ENCODE assay signal across 24 cellular contexts in genomic region chr1:93594603-93594880, GRCh38.
DNase-seq lines count a peak whose midpoint lies in the region; ATAC-seq and TF ChIP-seq lines count a peak whose summit lies in the region.
"Had no signal": no experiment of that assay in that cellular context is flagged by ENCODE, and none has a peak within 500 bp of the region (broad histone marks: within the 10 kb centered on the region; RNA-seq: fewer than 3 reads in every experiment).

No MANE protein-coding gene starts in this region.

- H3K9me3 Mint-ChIP-seq in memory B cell = no peaks in the 10 kb centered on the region
- no peaks in the 10 kb centered on the region for H3K9me3 Mint-ChIP-seq in activated T-cell treated with anti-CD3 and anti-CD28 coated beads, Interleukin-2, amount 50 U/mL, for 4 hours
- H3K9me3 Mint-ChIP-seq: activated naive CD4-positive, alpha-beta T cell treated with anti-CD3 and anti-CD28 coated beads, Interleukin-2, amount 10 ng/mL, durations not matched to agents 7 days and 5 days; activated T-cell treated with anti-CD3 and anti-CD28 coated beads, Interleukin-2, amount 50 U/mL, for 24 hours; IgD-negative memory B cell; T-helper 2 cell treated with Interferon-gamma antibody and Interleukin-4, amounts not matched to agents 5 μg/mL and 100 μg/mL, for 36 hours had no signal

- H3K4me1 ChIP-seq in NT2/D1 (ENCODE audit: insufficient read depth, insufficient read length) (peaks cover 25% of the 10 kb centered on the region), mammary epithelial cell (ENCODE audit: insufficient read depth, low read length) (peaks cover 83% of the 10 kb centered on the region), subcutaneous abdominal adipose tissue (ENCODE audit: control insufficient read depth in 5 of 5, insufficient read depth in 5 of 5, low read length in 5 of 5) (peaks cover 8 to 77% (median 66%) of the 10 kb centered on the region in 5 donors)

- no peak overlapping the region for H3K4me3 ChIP-seq in NT2/D1 (ENCODE audit: insufficient read length, low read depth)
- no peak overlapping the region for H3K4me3 ChIP-seq in mammary epithelial cell (replicated peaks in 1 of 3; ENCODE audit: insufficient read depth in 1 of 3, low read depth in 2 of 3, low read length in 3 of 3)
- no peak overlapping the region for H3K4me3 ChIP-seq in subcutaneous abdominal adipose tissue (ENCODE audit: low read depth in 1 of 5, low read length in 5 of 5)
- H3K4me3 ChIP-seq: gastroesophageal sphincter, SK-N-MC, tibial nerve had no signal

- H4K20me1 ChIP-seq in mammary epithelial cell (ENCODE audit: insufficient read depth, low read length) = peaks cover 19% of the 10 kb centered on the region

- peak overlapping the region; percentile 28 for H3K4me2 ChIP-seq in mammary epithelial cell (ENCODE audit: insufficient read depth, low read depth, low read length)

- intact Hi-C loops in mammary epithelial cell (cut with micrococcal nuclease) = no loop called here

- no peak for ATAC-seq in memory B cell (ENCODE audit: low read depth)
- no peak for ATAC-seq in activated T-cell treated with anti-CD3 and anti-CD28 coated beads, Interleukin-2, amount 50 U/mL, for 4 hours
- ATAC-seq: activated CD8-positive, alpha-beta T cell treated with anti-CD3 and anti-CD28 coated beads, Interleukin-2, amount 10 ng/mL, durations not matched to agents 7 days and 5 days; gastroesophageal sphincter; left colon; Panc1 had no signal

- peak overlapping the region; percentile 76 for H3K27ac ChIP-seq in mammary epithelial cell (ENCODE audit: insufficient read depth, low read depth, low read length)
- H3K27ac ChIP-seq in subcutaneous abdominal adipose tissue (ENCODE audit: low read depth, low read length) = peak overlapping the region; percentile 74
- H3K27ac ChIP-seq: SK-N-MC had no signal

- no peak for DNase-seq in NT2/D1 (ENCODE audit: low read depth, low spot score)
- DNase-seq in mammary epithelial cell = no peak
- no peak for DNase-seq in memory B cell (ENCODE audit: low spot score in 2 of 2)
- DNase-seq in activated CD4-positive, CD25-positive, alpha-beta regulatory T cell treated with anti-CD3 and anti-CD28 coated beads, Interleukin-2, amount 50 U/mL, for 72 hours = no peak
- DNase-seq in activated T-cell treated with anti-CD3 and anti-CD28 coated beads, Interleukin-2, amount 50 U/mL, for 4 hours = no peak
- DNase-seq in GM20000 (ENCODE audit: low spot score) = no peak
- DNase-seq: activated CD4-positive, CD25-positive, alpha-beta regulatory T cell; activated CD8-positive, alpha-beta T cell treated with anti-CD3 and anti-CD28 coated beads, Interleukin-2, amount 10 ng/mL, durations not matched to agents 7 days and 5 days; activated naive CD4-positive, alpha-beta T cell treated with anti-CD3 and anti-CD28 coated beads, Interleukin-2, amount 10 ng/mL, durations not matched to agents 7 days and 5 days; activated T-cell treated with anti-CD3 and anti-CD28 coated beads, Interleukin-2, amount 50 U/mL, for 24 hours; H7; left colon; MM.1S; NCI-H1436 treated with DMSO at 0.1 percent for 48 hours; NCI-H2171 treated with DMSO at 0.1 percent for 48 hours; retina; stimulated activated naive CD4-positive, alpha-beta T cell treated with Interleukin-2 at 50 U/mL for 16 hours had no signal

- no peaks in the 10 kb centered on the region for H3K27me3 Mint-ChIP-seq in memory B cell
- H3K27me3 Mint-ChIP-seq in activated T-cell treated with anti-CD3 and anti-CD28 coated beads, Interleukin-2, amount 50 U/mL, for 4 hours (ENCODE audit: low read depth) = no peaks in the 10 kb centered on the region
- H3K27me3 Mint-ChIP-seq: IgD-negative memory B cell had no signal

- no peaks in the 10 kb centered on the region for H3K27me3 ChIP-seq in NT2/D1 (ENCODE audit: insufficient read depth, insufficient read length)
- no peaks in the 10 kb centered on the region for H3K27me3 ChIP-seq in mammary epithelial cell (ENCODE audit: insufficient read depth, low read length)
- no peaks in the 10 kb centered on the region for H3K27me3 ChIP-seq in subcutaneous abdominal adipose tissue (ENCODE audit: control insufficient read depth in 5 of 5, insufficient read depth in 4 of 5, low read length in 5 of 5)
- H3K27me3 ChIP-seq: gastroesophageal sphincter, tibial nerve had no signal

- H3K36me3 Mint-ChIP-seq in memory B cell = peaks cover 4% of the 10 kb centered on the region
- H3K36me3 Mint-ChIP-seq in activated T-cell treated with anti-CD3 and anti-CD28 coated beads, Interleukin-2, amount 50 U/mL, for 4 hours (ENCODE audit: insufficient read depth) = no peaks in the 10 kb centered on the region
- H3K36me3 Mint-ChIP-seq: activated naive CD4-positive, alpha-beta T cell treated with anti-CD3 and anti-CD28 coated beads, Interleukin-2, amount 10 ng/mL, durations not matched to agents 7 days and 5 days had no signal

- H3K36me3 ChIP-seq in NT2/D1 (ENCODE audit: insufficient read depth, insufficient read length, low read length) = peaks cover 33% of the 10 kb centered on the region
- H3K36me3 ChIP-seq in mammary epithelial cell (ENCODE audit: insufficient read depth, low read length) = peaks cover 22% of the 10 kb centered on the region
- H3K36me3 ChIP-seq in subcutaneous abdominal adipose tissue (ENCODE audit: control insufficient read depth in 5 of 5, insufficient read depth in 5 of 5, low read length in 5 of 5) = peaks cover 6 to 23% (median 18%) of the 10 kb centered on the region in 5 donors

- no peak overlapping the region for H3K4me3 Mint-ChIP-seq in memory B cell
- H3K4me3 Mint-ChIP-seq in activated T-cell treated with anti-CD3 and anti-CD28 coated beads, Interleukin-2, amount 50 U/mL, for 4 hours = no peak overlapping the region
- H3K4me3 Mint-ChIP-seq: activated CD8-positive, alpha-beta T cell treated with anti-CD3 and anti-CD28 coated beads, Interleukin-2, amount 10 ng/mL, durations not matched to agents 7 days and 5 days; activated naive CD4-positive, alpha-beta T cell treated with anti-CD3 and anti-CD28 coated beads, Interleukin-2, amount 10 ng/mL, durations not matched to agents 7 days and 5 days; activated T-cell treated with anti-CD3 and anti-CD28 coated beads, Interleukin-2, amount 50 U/mL, for 24 hours; IgD-negative memory B cell; T-helper 2 cell treated with Interferon-gamma antibody and Interleukin-4, amounts not matched to agents 5 μg/mL and 100 μg/mL, for 36 hours had no signal

- peaks cover 98% of the 10 kb centered on the region for H3K79me2 ChIP-seq in mammary epithelial cell (ENCODE audit: insufficient read depth, low read length)

- H3K9ac ChIP-seq in NT2/D1 (ENCODE audit: insufficient read length, low read depth) (peak overlapping the region; percentile 35), mammary epithelial cell (ENCODE audit: insufficient read depth, low read length) (no peak overlapping the region), subcutaneous abdominal adipose tissue (ENCODE audit: low read length in 5 of 5) (no peak overlapping the region)

- in situ Hi-C loops in mammary epithelial cell (cut with MboI; ENCODE audit: low sequenced_read_pairs in 2 of 2) = no loop called here

- H3K4me1 Mint-ChIP-seq in memory B cell = peaks cover 18% of the 10 kb centered on the region
- peaks cover 12% of the 10 kb centered on the region for H3K4me1 Mint-ChIP-seq in activated T-cell treated with anti-CD3 and anti-CD28 coated beads, Interleukin-2, amount 50 U/mL, for 4 hours (ENCODE audit: low read depth)

- TF ChIP-seq CTCF in mammary epithelial cell (conservative IDR thresholded peaks at IDR 0.05 in 1 of 2, IDR thresholded peaks at IDR 0.05 in 1 of 2; ENCODE audit: extremely low read depth in 1 of 2, insufficient read depth in 1 of 2, low read depth in 1 of 2, low read length in 2 of 2) (no peak), GM20000 (IDR thresholded peaks at IDR 0.05; ENCODE audit: extremely low read depth, missing control alignments) (no peak)

- no peak overlapping the region for H2AFZ ChIP-seq in mammary epithelial cell (ENCODE audit: low read depth, low read length)

- BruUV-seq in mammary epithelial cell (replicated peaks; lab: Mats Ljungman, UMichigan) = no TSS peak

- H3K9me3 ChIP-seq in NT2/D1 (ENCODE audit: insufficient read depth, low read length) (no peaks in the 10 kb centered on the region), mammary epithelial cell (replicated peaks; ENCODE audit: insufficient read depth, low read length) (no peaks in the 10 kb centered on the region), subcutaneous abdominal adipose tissue (ENCODE audit: control insufficient read depth in 5 of 5, low read length in 5 of 5) (no peaks in the 10 kb centered on the region)
- H3K9me3 ChIP-seq: gastroesophageal sphincter, tibial nerve had no signal

- CTCF ChIA-PET in mammary epithelial cell (lab: Charles Lee; ENCODE audit: low non-redundant PET) = no interaction called here

- H3K27ac Mint-ChIP-seq in memory B cell = peak overlapping the region; percentile 28
- H3K27ac Mint-ChIP-seq: activated CD8-positive, alpha-beta T cell treated with anti-CD3 and anti-CD28 coated beads, Interleukin-2, amount 10 ng/mL, durations not matched to agents 7 days and 5 days; activated naive CD4-positive, alpha-beta T cell treated with anti-CD3 and anti-CD28 coated beads, Interleukin-2, amount 10 ng/mL, durations not matched to agents 7 days and 5 days; activated T-cell treated with anti-CD3 and anti-CD28 coated beads, Interleukin-2, amount 50 U/mL, for 24 hours; T-helper 2 cell treated with Interferon-gamma antibody and Interleukin-4, amounts not matched to agents 5 μg/mL and 100 μg/mL, for 36 hours had no signal

- dilution Hi-C loops in mammary epithelial cell (cut with HindIII; ENCODE audit: low sequenced_read_pairs) = no loop called here

- 100% methylated on average over 1 of the region's 1 CpG for WGBS in mammary epithelial cell (ENCODE audit: low coverage, missing lambda C conversion rate)
